Comparison of ENCODE assay signal across 1 cellular context in the genomic region with DNA sequence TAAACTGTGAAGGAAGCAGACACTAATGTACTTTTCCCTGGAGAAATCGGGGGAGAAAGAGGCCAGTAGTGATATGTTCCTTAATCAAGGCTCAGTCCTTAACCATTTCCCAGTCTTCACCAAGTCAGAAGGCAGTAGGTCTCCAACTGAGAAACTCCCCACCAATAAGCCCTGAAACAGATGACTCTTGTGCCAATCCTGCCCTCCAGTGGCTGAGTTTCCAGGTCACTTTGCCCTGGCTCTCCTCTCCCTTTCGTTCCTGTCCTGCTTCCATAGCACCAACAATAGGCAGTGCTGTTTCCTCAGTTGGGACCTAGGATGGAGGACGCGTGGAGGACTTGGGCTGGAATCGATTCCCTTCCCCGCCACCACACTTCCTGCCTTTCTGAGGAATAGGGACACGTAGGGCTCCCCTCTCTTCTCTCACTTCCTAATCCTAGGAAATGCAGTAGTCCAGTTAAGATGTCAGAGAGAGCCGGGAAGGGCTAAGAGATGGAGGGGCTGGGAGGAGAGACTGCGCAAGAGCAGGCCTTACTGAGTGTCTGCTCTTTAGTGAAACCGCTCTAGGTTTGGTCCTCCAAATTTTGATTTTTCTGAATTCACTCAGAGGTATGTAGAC.
TF ChIP-seq lines count a peak whose summit lies in the region.

No MANE protein-coding gene starts in this region.

TF ChIP-seq in endothelial cell of umbilical vein, 7 proteins besides CTCF, POLR2A, EP300 and RAD21 (continued from another document):
- no peak for TF ChIP-seq POLR2AphosphoS5 (IDR thresholded peaks at IDR 0.05; ENCODE audit: insufficient read depth, low read depth, low read length)
